Comparison of ENCODE assay signal across 8 cellular contexts in the genomic region with DNA sequence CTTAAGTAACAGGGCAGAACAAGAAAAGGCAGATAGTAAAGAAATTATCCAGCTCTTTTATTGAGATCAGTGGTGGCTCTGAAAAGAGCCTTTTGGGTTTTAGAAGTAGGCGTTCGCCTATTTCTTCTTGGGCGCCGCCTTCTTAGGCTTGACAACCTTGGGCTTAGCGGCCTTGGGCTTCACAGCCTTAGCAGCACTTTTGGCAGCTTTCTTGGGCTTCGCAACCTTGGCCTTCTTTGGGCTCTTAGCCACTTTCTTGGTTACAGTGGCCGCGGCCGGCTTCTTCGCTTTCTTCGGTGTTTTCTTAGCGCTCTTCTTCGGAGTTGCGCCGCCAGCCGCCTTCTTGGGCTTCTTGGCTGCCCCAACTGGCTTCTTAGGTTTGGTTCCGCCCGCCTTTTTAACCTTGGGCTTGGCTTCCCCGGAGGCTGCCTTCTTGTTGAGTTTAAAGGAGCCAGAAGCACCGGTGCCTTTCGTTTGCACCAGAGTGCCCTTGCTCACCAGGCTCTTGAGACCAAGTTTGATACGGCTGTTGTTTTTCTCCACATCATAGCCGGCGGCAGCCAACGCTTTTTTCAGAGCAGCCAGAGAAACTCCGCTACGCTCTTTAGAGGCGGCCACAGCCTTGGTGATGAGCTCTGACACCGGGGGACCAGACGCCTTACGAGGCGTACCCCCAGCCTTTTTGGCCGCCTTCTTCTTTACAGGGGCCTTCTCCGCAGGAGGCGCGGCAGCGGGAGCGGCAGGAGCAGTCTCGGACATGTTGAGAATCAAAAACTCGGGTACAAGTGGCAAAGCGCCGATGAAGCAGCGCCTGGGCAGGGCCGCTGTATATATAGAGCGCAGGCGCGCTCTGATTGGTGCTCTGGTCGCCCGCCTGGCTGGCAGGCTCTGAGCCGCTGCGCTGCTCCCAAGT. TPM values are rescaled to one million over a fixed set of nuclear protein-coding genes. Genes with fewer than 3 reads are reported as not detected.
A peak's percentile ranks its signal among the peaks of the same experiment; 100 is the strongest.
DNase-seq lines count a peak whose midpoint lies in the region; ATAC-seq and TF ChIP-seq lines count a peak whose summit lies in the region.

No MANE protein-coding gene starts in this region.

- H3K4me1 ChIP-seq in CD8-positive, alpha-beta T cell (ENCODE audit: insufficient read depth, low read length) = peaks cover 17% of the 10 kb centered on the region

- peak overlapping the region; percentile 96 for H3K4me3 Mint-ChIP-seq in CD8-positive, alpha-beta T cell
- peak overlapping the region; percentile 87 for H3K4me3 Mint-ChIP-seq in activated CD8-positive, alpha-beta T cell treated with anti-CD3 and anti-CD28 coated beads, Interleukin-2, amount 10 ng/mL, durations not matched to agents 7 days and 5 days

- intact Hi-C loops in CD8-positive, alpha-beta T cell (cut with DNase I, micrococcal nuclease) = loop anchor here (1.0 to 10.0 kb wide), 11 partner anchors 11 to 509 kb away; a partner anchor contains a TSS

- TF ChIP-seq CTCF in CD8-positive, alpha-beta T cell (IDR thresholded peaks at IDR 0.05) = no peak

- H3K27ac ChIP-seq in CD8-positive, alpha-beta T cell (ENCODE audit: low read depth, low read length) = peak overlapping the region; percentile 96

- H3K36me3 Mint-ChIP-seq in CD8-positive, alpha-beta T cell = peaks cover 10% of the 10 kb centered on the region
- H3K36me3 Mint-ChIP-seq in activated CD8-positive, alpha-beta T cell treated with anti-CD3 and anti-CD28 coated beads, Interleukin-2, amount 10 ng/mL, durations not matched to agents 7 days and 5 days (ENCODE audit: low read depth) = peaks cover 15% of the 10 kb centered on the region

- H3K4me3 ChIP-seq in CD8-positive, alpha-beta T cell (ENCODE audit: low read depth, low read length) = peak overlapping the region; percentile 75

- H3K27me3 ChIP-seq in CD8-positive, alpha-beta T cell (ENCODE audit: insufficient read depth, low read length) = no peaks in the 10 kb centered on the region

- peak overlapping the region; percentile 99 for H3K27ac Mint-ChIP-seq in CD8-positive, alpha-beta T cell
- H3K27ac Mint-ChIP-seq in activated CD8-positive, alpha-beta T cell treated with anti-CD3 and anti-CD28 coated beads, Interleukin-2, amount 10 ng/mL, durations not matched to agents 7 days and 5 days = peak overlapping the region; percentile 100

- H3K4me1 Mint-ChIP-seq in CD8-positive, alpha-beta T cell (ENCODE audit: low read depth) = peaks cover 23% of the 10 kb centered on the region
- H3K4me1 Mint-ChIP-seq in activated CD8-positive, alpha-beta T cell treated with anti-CD3 and anti-CD28 coated beads, Interleukin-2, amount 10 ng/mL, durations not matched to agents 7 days and 5 days (ENCODE audit: low read depth) = peaks cover 41% of the 10 kb centered on the region

- no peaks in the 10 kb centered on the region for H3K27me3 Mint-ChIP-seq in CD8-positive, alpha-beta T cell (ENCODE audit: low read depth)
- no peaks in the 10 kb centered on the region for H3K27me3 Mint-ChIP-seq in activated CD8-positive, alpha-beta T cell treated with anti-CD3 and anti-CD28 coated beads, Interleukin-2, amount 10 ng/mL, durations not matched to agents 7 days and 5 days (ENCODE audit: low read depth)

- DNase-seq in CD8-positive, alpha-beta T cell = peak; percentile 79 to 93 (median 83)
- peak; percentile 91 for DNase-seq in HK-2 (ENCODE audit: unreplicated experiment)
- DNase-seq in NCI-H82 treated with DMSO at 0.1 percent for 48 hours (lab: John Stamatoyannopoulos, UW; ENCODE audit: unreplicated experiment) = peak; percentile 90
- peak; percentile 94 for DNase-seq in activated CD8-positive, alpha-beta T cell treated with anti-CD3 and anti-CD28 coated beads, Interleukin-2, amount 10 ng/mL, durations not matched to agents 7 days and 5 days
- peak; percentile 68 for DNase-seq in effector CD8-positive, alpha-beta T cell (lab: John Stamatoyannopoulos, UW)
- peak; percentile 94 for DNase-seq in medulla oblongata (ENCODE audit: extremely low spot score)
- peak; percentile 71 to 86 (median 75) for DNase-seq in stimulated activated CD4-positive, alpha-beta T cell treated with anti-CD3 and anti-CD28 coated beads, TNF-alpha, amount 100 ng/mL, for 48 hours (ENCODE audit: low read depth in 3 of 3)

- H3K9me3 ChIP-seq in CD8-positive, alpha-beta T cell (ENCODE audit: low read length) = no peaks in the 10 kb centered on the region

- no peaks in the 10 kb centered on the region for H3K36me3 ChIP-seq in CD8-positive, alpha-beta T cell (ENCODE audit: insufficient read depth, low read length)

- H3K9me3 Mint-ChIP-seq in CD8-positive, alpha-beta T cell = no peaks in the 10 kb centered on the region
- no peaks in the 10 kb centered on the region for H3K9me3 Mint-ChIP-seq in activated CD8-positive, alpha-beta T cell treated with anti-CD3 and anti-CD28 coated beads, Interleukin-2, amount 10 ng/mL, durations not matched to agents 7 days and 5 days (ENCODE audit: insufficient read depth)

- POLR2A ChIA-PET in CD8-positive, alpha-beta T cell (lab: Charles Lee) = interaction anchor here (0.6 to 6.9 kb wide), 36 partner anchors 9 to 1837 kb away, joined by 3 to 162 read pairs (median 6); partner anchors contain the start of gene HFE
- POLR2A ChIA-PET in activated CD8-positive, alpha-beta T cell treated with anti-CD3 and anti-CD28 coated beads, Interleukin-2, amount 10 ng/mL, durations not matched to agents 7 days and 5 days (lab: Charles Lee) = interaction anchor here (0.5 to 14.7 kb wide), 68 partner anchors 8 to 1837 kb away, joined by 3 to 685 read pairs (median 7); partner anchors contain the start of gene HFE

- ATAC-seq in CD8-positive, alpha-beta T cell = peak; percentile 73
- ATAC-seq in GM19467 (IDR thresholded peaks at IDR 0.05; ENCODE audit: unreplicated experiment) = peak; percentile 73
- ATAC-seq in activated CD8-positive, alpha-beta T cell treated with anti-CD3 and anti-CD28 coated beads, Interleukin-2, amount 10 ng/mL, durations not matched to agents 7 days and 5 days = peak; percentile 79

- CTCF ChIA-PET in CD8-positive, alpha-beta T cell (lab: Charles Lee) = interaction anchor here (1.2 to 21.2 kb wide), 4 partner anchors 11 to 39 kb away, joined by 3 to 666 read pairs (median 3); partner anchors contain the start of gene HFE
- CTCF ChIA-PET in activated CD8-positive, alpha-beta T cell treated with anti-CD3 and anti-CD28 coated beads, Interleukin-2, amount 10 ng/mL, durations not matched to agents 7 days and 5 days (lab: Charles Lee) = interaction anchor here (0.6 to 17.0 kb wide), 5 partner anchors 9 to 39 kb away, joined by 3 to 741 read pairs (median 9); partner anchors contain the start of gene HFE

RNA-seq across cellular contexts. Expression of gene HFE, which starts 31.3 kb away (rescaled TPM):
- under 1 TPM; 0.30 to 0.44 TPM for total RNA-seq in CD8-positive, alpha-beta T cell
- 1 to 10 TPM; 4.3 TPM for total RNA-seq in activated CD8-positive, alpha-beta T cell treated with anti-CD3 and anti-CD28 coated beads, Interleukin-2, amount 10 ng/mL, durations not matched to agents 7 days and 5 days

Comparison
In these comparisons a context has a peak if more than half of its experiments do, and no peak if none do; other contexts are left out.
1. Peak in every context shown above with its lines: DNase-seq, ATAC-seq, H3K4me3 ChIP-seq and H3K27ac ChIP-seq.